14 cellular contexts compared by ENCODE assay signal in genomic region chr11:70226967-70227366, GRCh38. TPM values are rescaled to one million over a fixed set of nuclear protein-coding genes. Genes with fewer than 3 reads are reported as not detected.
DNase-seq lines count a peak whose midpoint lies in the region; TF ChIP-seq lines count a peak whose summit lies in the region.
"Had no signal": no experiment of that assay in that cellular context is flagged by ENCODE, and none has a peak within 500 bp of the region (broad histone marks: within the 10 kb centered on the region; RNA-seq: fewer than 3 reads in every experiment).

No MANE protein-coding gene starts in this region.

- intact Hi-C loops in ovary (cut with DNase I) = no loop called here

- no peak overlapping the region for H2AFZ ChIP-seq in SU-DHL-6 (ENCODE audit: low read depth, low read length, severe bottlenecking)

- WGBS in ovary, 3 donors = 56 to 68% (median 62%) methylated on average over 8 to 9 of the region's 9 CpGs

- no peaks in the 10 kb centered on the region for H3K79me2 ChIP-seq in SU-DHL-6 (ENCODE audit: insufficient read depth, low read length)

- no peaks in the 10 kb centered on the region for H3K4me1 ChIP-seq in BE2C
- no peaks in the 10 kb centered on the region for H3K4me1 ChIP-seq in ovary (ENCODE audit: insufficient read depth)

- no peaks in the 10 kb centered on the region for H3K9me2 ChIP-seq in SU-DHL-6 (replicated peaks; ENCODE audit: insufficient read depth, low read length)

- TF ChIP-seq CTCF in BE2C (IDR thresholded peaks at IDR 0.05; ENCODE audit: low read depth, low read length) (peak; percentile 53), SU-DHL-6 (IDR thresholded peaks at IDR 0.05; ENCODE audit: insufficient read depth, low read length, poor library complexity, severe bottlenecking) (peak; percentile 24), ovary (IDR thresholded peaks at IDR 0.05) (no peak)

- no peaks in the 10 kb centered on the region for H3F3A ChIP-seq in SU-DHL-6 (ENCODE audit: insufficient read depth)

- H3K4me2 ChIP-seq in SU-DHL-6 (ENCODE audit: low read depth, low read length, poor library complexity, severe bottlenecking) = no peak overlapping the region

- H3K9me3 ChIP-seq in BE2C (no peaks in the 10 kb centered on the region), SU-DHL-6 (ENCODE audit: insufficient read depth, low read length) (no peaks in the 10 kb centered on the region), ovary (no peaks in the 10 kb centered on the region)
- H3K9me3 ChIP-seq: tibial artery had no signal

- no peaks in the 10 kb centered on the region for H4K20me1 ChIP-seq in SU-DHL-6 (ENCODE audit: low read depth, low read length)

- no peak for TF ChIP-seq POLR2A in ovary (IDR thresholded peaks at IDR 0.05)

- H3K36me3 ChIP-seq in BE2C (no peaks in the 10 kb centered on the region), SU-DHL-6 (ENCODE audit: low read length) (no peaks in the 10 kb centered on the region), ovary (no peaks in the 10 kb centered on the region)
- H3K36me3 ChIP-seq: tibial artery had no signal

- H3K27me3 ChIP-seq in BE2C (peaks cover 10% of the 10 kb centered on the region), SU-DHL-6 (ENCODE audit: low read length) (no peaks in the 10 kb centered on the region), ovary (no peaks in the 10 kb centered on the region)
- H3K27me3 ChIP-seq: tibial artery had no signal

- CTCF ChIA-PET in HEK293T (lab: Yijun Ruan, JAX) = interaction anchor here (0.6 kb wide), 1 partner anchor 1974 kb away, joined by 5 read pairs; no protein-coding TSS in a partner anchor

- POLR2A ChIA-PET in HEK293T (lab: Yijun Ruan, JAX) = no interaction called here

- no peak for TF ChIP-seq EP300 in ovary (IDR thresholded peaks at IDR 0.05)

- no peak overlapping the region for H3K9ac ChIP-seq in SU-DHL-6 (ENCODE audit: low read length)

- H3K4me3 ChIP-seq in BE2C (ENCODE audit: low read depth, low read length) (no peak overlapping the region), SU-DHL-6 (ENCODE audit: insufficient read depth, low read length, poor library complexity, severe bottlenecking) (no peak overlapping the region), ovary (no peak overlapping the region)
- H3K4me3 ChIP-seq: tibial artery had no signal

- no peak for DNase-seq in BE2C
- DNase-seq in HEK293T (ENCODE audit: extremely low spot score) = peak; percentile 53
- peak; percentile 71 for DNase-seq in iPS-NIHi11 (ENCODE audit: low spot score)
- no peak for DNase-seq in H4 (ENCODE audit: low spot score)
- DNase-seq in COR-L47 (lab: John Stamatoyannopoulos, UW) = no peak
- DNase-seq in ovary = no peak
- no peak for DNase-seq in NCI-H748 treated with DMSO at 0.1 percent for 48 hours (lab: John Stamatoyannopoulos, UW)
- DNase-seq: activated CD4-positive, CD25-positive, alpha-beta regulatory T cell; activated naive CD4-positive, alpha-beta T cell; DMS153; NCI-H510A treated with DMSO at 0.1 percent for 48 hours; occipital lobe; tibial artery had no signal

- H3K27ac ChIP-seq in SU-DHL-6 (ENCODE audit: low read depth, low read length) = no peak overlapping the region
- H3K27ac ChIP-seq in ovary = no peak overlapping the region
- H3K27ac ChIP-seq: tibial artery had no signal

TF ChIP-seq in HEK293T, 16 proteins besides CTCF, POLR2A, EP300 and RAD21:
- TF ChIP-seq ARNT (IDR thresholded peaks at IDR 0.05) (no peak), PKNOX1 (IDR thresholded peaks at IDR 0.05) (no peak), SUZ12 (IDR thresholded peaks at IDR 0.05) (no peak), FOXA1 (IDR thresholded peaks at IDR 0.05) (no peak), NFRKB (IDR thresholded peaks at IDR 0.05) (no peak), FOXK2 (IDR thresholded peaks at IDR 0.05) (no peak), HDGF (IDR thresholded peaks at IDR 0.05; ENCODE audit: borderline replicate concordance) (no peak), CTBP1 (IDR thresholded peaks at IDR 0.05; ENCODE audit: borderline replicate concordance) (no peak), L3MBTL2 (conservative IDR thresholded peaks at IDR 0.05) (no peak)

RNA-seq across cellular contexts. Expression of gene FADD, which starts 23.9 kb away (rescaled TPM):
- 48.0 TPM for polyA plus RNA-seq in BE2C (2012; ENCODE audit: insufficient read depth, insufficient read length, low read depth)
- 23.2 and 35.2 TPM in 2 replicates for total RNA-seq in H4 (2014; rRNA removed; shearing (Covaris generic))
- total RNA-seq in ovary = 10 to 100 TPM; 13.1 to 22.3 (median 17.9) TPM
- polyA plus RNA-seq in ovary = 10 to 100 TPM; 15.3 to 15.7 TPM

RNA-seq across cellular contexts. Expression of gene PPFIA1, which starts 43.5 kb away (rescaled TPM):
- 110 TPM for polyA plus RNA-seq in BE2C (2012; ENCODE audit: insufficient read depth, insufficient read length, low read depth)
- 14.8 and 17.6 TPM in 2 replicates for total RNA-seq in H4 (2014; rRNA removed; shearing (Covaris generic))
- 10 to 100 TPM; 25.9 to 60.3 (median 46.4) TPM for total RNA-seq in ovary
- 10 to 100 TPM; 20.5 to 28.1 TPM for polyA plus RNA-seq in ovary

Comparison
In these comparisons a context has a peak if more than half of its experiments do, and no peak if none do; other contexts are left out.
1. DNase-seq: peak in HEK293T (single experiment) and iPS-NIHi11 (single experiment); none in BE2C (single experiment), H4 (single experiment), COR-L47 (single experiment), ovary (0 of 5) and NCI-H748 treated with DMSO at 0.1 percent for 48 hours (single experiment).
2. CTCF ChIP-seq: peak in BE2C (single experiment) and SU-DHL-6 (single experiment); none in ovary (0 of 3).